1 cellular context compared by ENCODE assay signal in genomic region chr3:23455084-23455483, GRCh38.
TF ChIP-seq lines count a peak whose summit lies in the region.

No MANE protein-coding gene starts in this region.

TF ChIP-seq in GM23338, 12 proteins besides CTCF, POLR2A, EP300 and RAD21 (continued from another document):
- TF ChIP-seq, protein P1, sequence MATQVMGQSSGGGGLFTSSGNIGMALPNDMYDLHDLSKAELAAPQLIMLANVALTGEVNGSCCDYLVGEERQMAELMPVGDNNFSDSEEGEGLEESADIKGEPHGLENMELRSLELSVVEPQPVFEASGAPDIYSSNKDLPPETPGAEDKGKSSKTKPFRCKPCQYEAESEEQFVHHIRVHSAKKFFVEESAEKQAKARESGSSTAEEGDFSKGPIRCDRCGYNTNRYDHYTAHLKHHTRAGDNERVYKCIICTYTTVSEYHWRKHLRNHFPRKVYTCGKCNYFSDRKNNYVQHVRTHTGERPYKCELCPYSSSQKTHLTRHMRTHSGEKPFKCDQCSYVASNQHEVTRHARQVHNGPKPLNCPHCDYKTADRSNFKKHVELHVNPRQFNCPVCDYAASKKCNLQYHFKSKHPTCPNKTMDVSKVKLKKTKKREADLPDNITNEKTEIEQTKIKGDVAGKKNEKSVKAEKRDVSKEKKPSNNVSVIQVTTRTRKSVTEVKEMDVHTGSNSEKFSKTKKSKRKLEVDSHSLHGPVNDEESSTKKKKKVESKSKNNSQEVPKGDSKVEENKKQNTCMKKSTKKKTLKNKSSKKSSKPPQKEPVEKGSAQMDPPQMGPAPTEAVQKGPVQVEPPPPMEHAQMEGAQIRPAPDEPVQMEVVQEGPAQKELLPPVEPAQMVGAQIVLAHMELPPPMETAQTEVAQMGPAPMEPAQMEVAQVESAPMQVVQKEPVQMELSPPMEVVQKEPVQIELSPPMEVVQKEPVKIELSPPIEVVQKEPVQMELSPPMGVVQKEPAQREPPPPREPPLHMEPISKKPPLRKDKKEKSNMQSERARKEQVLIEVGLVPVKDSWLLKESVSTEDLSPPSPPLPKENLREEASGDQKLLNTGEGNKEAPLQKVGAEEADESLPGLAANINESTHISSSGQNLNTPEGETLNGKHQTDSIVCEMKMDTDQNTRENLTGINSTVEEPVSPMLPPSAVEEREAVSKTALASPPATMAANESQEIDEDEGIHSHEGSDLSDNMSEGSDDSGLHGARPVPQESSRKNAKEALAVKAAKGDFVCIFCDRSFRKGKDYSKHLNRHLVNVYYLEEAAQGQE (IDR thresholded peaks at IDR 0.05; ENCODE audit: unreplicated experiment), result no peak
- TF ChIP-seq ZNF331 (CRISPR knock-in tag; IDR thresholded peaks at IDR 0.05; ENCODE audit: low read depth), result no peak
- no peak for TF ChIP-seq ZNF114 (CRISPR knock-in tag; IDR thresholded peaks at IDR 0.05)
